Comparison of ENCODE assay signal across 9 cellular contexts in genomic region chr5:139061856-139062255, GRCh38.
A peak's percentile ranks its signal among the peaks of the same experiment; 100 is the strongest.
DNase-seq lines count a peak whose midpoint lies in the region; ATAC-seq and TF ChIP-seq lines count a peak whose summit lies in the region.
"Had no signal": no experiment of that assay in that cellular context is flagged by ENCODE, and none has a peak within 500 bp of the region (broad histone marks: within the 10 kb centered on the region; RNA-seq: fewer than 3 reads in every experiment).

No MANE protein-coding gene starts in this region.

- POLR2A ChIA-PET in MCF 10A (lab: Yijun Ruan, JAX) = interaction anchor here (1.0 kb wide), 1 partner anchor 18 kb away, joined by 6 read pairs; no protein-coding TSS in a partner anchor

- peaks cover 51% of the 10 kb centered on the region for H3K4me1 Mint-ChIP-seq in MCF 10A (ENCODE audit: insufficient read depth, unreplicated experiment)
- H3K4me1 Mint-ChIP-seq in mesothelial cell of epicardium = peaks cover 33% of the 10 kb centered on the region
- no peaks in the 10 kb centered on the region for H3K4me1 Mint-ChIP-seq in stimulated activated effector memory CD8-positive, alpha-beta T cell treated with anti-CD3 and anti-CD28 coated beads, Interleukin-12 subunit alpha, Interleukin-12 subunit beta, amount 100 ng/mL, for 72 hours

- H3K36me3 Mint-ChIP-seq in MCF 10A (ENCODE audit: insufficient read depth, unreplicated experiment) (peaks cover 12% of the 10 kb centered on the region), mesothelial cell of epicardium (peaks cover 2% of the 10 kb centered on the region)
- H3K36me3 Mint-ChIP-seq in stimulated activated effector memory CD8-positive, alpha-beta T cell treated with anti-CD3 and anti-CD28 coated beads, Interleukin-12 subunit alpha, Interleukin-12 subunit beta, amount 100 ng/mL, for 72 hours = no peaks in the 10 kb centered on the region

- H3K27ac Mint-ChIP-seq in MCF 10A (ENCODE audit: low read depth, unreplicated experiment) = peak overlapping the region; percentile 84
- H3K27ac Mint-ChIP-seq in mesothelial cell of epicardium = peak overlapping the region; percentile 92
- no peak overlapping the region for H3K27ac Mint-ChIP-seq in stimulated activated effector memory CD8-positive, alpha-beta T cell treated with anti-CD3 and anti-CD28 coated beads, Interleukin-12 subunit alpha, Interleukin-12 subunit beta, amount 100 ng/mL, for 72 hours

- H3K27me3 Mint-ChIP-seq in MCF 10A (ENCODE audit: insufficient read depth, unreplicated experiment) (no peaks in the 10 kb centered on the region), mesothelial cell of epicardium (ENCODE audit: low read depth) (no peaks in the 10 kb centered on the region)

- peak; percentile 35 for DNase-seq in COR-L47 (lab: John Stamatoyannopoulos, UW)
- DNase-seq in NCI-H1105 treated with DMSO at 0.1 percent for 48 hours (lab: John Stamatoyannopoulos, UW) = peak; percentile 80
- DNase-seq in MCF 10A (ENCODE audit: unreplicated experiment) = no peak
- DNase-seq in mesothelial cell of epicardium (ENCODE audit: low spot score in 2 of 2, unreplicated experiment in 2 of 2) = no peak
- DNase-seq in MV-4-11 (lab: John Stamatoyannopoulos, UW) = no peak
- no peak for DNase-seq in GM20000 (ENCODE audit: low spot score)
- no peak for DNase-seq in stimulated activated effector memory CD8-positive, alpha-beta T cell treated with anti-CD3 and anti-CD28 coated beads, Interleukin-12 subunit alpha, Interleukin-12 subunit beta, amount 100 ng/mL, for 72 hours (ENCODE audit: low spot score in 2 of 2)
- no peak for DNase-seq in activated T-cell treated with anti-CD3 and anti-CD28 coated beads, Interleukin-2, amount 50 U/mL, for 1 hour
- DNase-seq: stimulated activated naive CD8-positive, alpha-beta T cell treated with anti-CD3 and anti-CD28 coated beads, Interleukin-15, Interleukin-2, amounts not matched to agents 100 U/mL and 50 U/mL, for 24 hours had no signal

- no TSS peak for BruUV-seq in MCF 10A (replicated peaks; lab: Mats Ljungman, UMichigan)

- CTCF ChIA-PET in MCF 10A (lab: Yijun Ruan, JAX) = interaction anchor here (0.9 kb wide), 1 partner anchor 237 kb away, joined by 3 read pairs; no protein-coding TSS in a partner anchor

- peaks cover 6% of the 10 kb centered on the region for H3K9me3 Mint-ChIP-seq in MCF 10A (ENCODE audit: unreplicated experiment)
- H3K9me3 Mint-ChIP-seq in mesothelial cell of epicardium = peaks cover 10% of the 10 kb centered on the region
- no peaks in the 10 kb centered on the region for H3K9me3 Mint-ChIP-seq in stimulated activated effector memory CD8-positive, alpha-beta T cell treated with anti-CD3 and anti-CD28 coated beads, Interleukin-12 subunit alpha, Interleukin-12 subunit beta, amount 100 ng/mL, for 72 hours

- ATAC-seq in stimulated activated effector memory CD8-positive, alpha-beta T cell treated with anti-CD3 and anti-CD28 coated beads, Interleukin-12 subunit alpha, Interleukin-12 subunit beta, amount 100 ng/mL, for 72 hours = no peak
- ATAC-seq: stimulated activated naive CD8-positive, alpha-beta T cell treated with anti-CD3 and anti-CD28 coated beads, Interleukin-15, Interleukin-2, amounts not matched to agents 100 U/mL and 50 U/mL, for 24 hours had no signal

- intact Hi-C loops in MCF 10A (cut with micrococcal nuclease) = no loop called here

- TF ChIP-seq CTCF in MCF 10A (IDR thresholded peaks at IDR 0.05; ENCODE audit: unreplicated experiment) (no peak), mesothelial cell of epicardium (IDR thresholded peaks at IDR 0.05; ENCODE audit: unreplicated experiment) (no peak), GM20000 (IDR thresholded peaks at IDR 0.05; ENCODE audit: extremely low read depth, missing control alignments) (no peak)

- H3K4me3 Mint-ChIP-seq in MCF 10A (ENCODE audit: unreplicated experiment) = peak overlapping the region; percentile 13
- H3K4me3 Mint-ChIP-seq in mesothelial cell of epicardium = peak overlapping the region; percentile 4
- no peak overlapping the region for H3K4me3 Mint-ChIP-seq in stimulated activated effector memory CD8-positive, alpha-beta T cell treated with anti-CD3 and anti-CD28 coated beads, Interleukin-12 subunit alpha, Interleukin-12 subunit beta, amount 100 ng/mL, for 72 hours

Comparison
In these comparisons a context has a peak if more than half of its experiments do, and no peak if none do; other contexts are left out.
1. DNase-seq: peak in COR-L47 (single experiment) and NCI-H1105 treated with DMSO at 0.1 percent for 48 hours (single experiment); none in MCF 10A (single experiment), mesothelial cell of epicardium (0 of 2), MV-4-11 (single experiment), GM20000 (single experiment), stimulated activated effector memory CD8-positive, alpha-beta T cell treated with anti-CD3 and anti-CD28 coated beads, Interleukin-12 subunit alpha, Interleukin-12 subunit beta, amount 100 ng/mL, for 72 hours (0 of 2) and activated T-cell treated with anti-CD3 and anti-CD28 coated beads, Interleukin-2, amount 50 U/mL, for 1 hour (single experiment).